8 cellular contexts compared by ENCODE assay signal in the genomic region with DNA sequence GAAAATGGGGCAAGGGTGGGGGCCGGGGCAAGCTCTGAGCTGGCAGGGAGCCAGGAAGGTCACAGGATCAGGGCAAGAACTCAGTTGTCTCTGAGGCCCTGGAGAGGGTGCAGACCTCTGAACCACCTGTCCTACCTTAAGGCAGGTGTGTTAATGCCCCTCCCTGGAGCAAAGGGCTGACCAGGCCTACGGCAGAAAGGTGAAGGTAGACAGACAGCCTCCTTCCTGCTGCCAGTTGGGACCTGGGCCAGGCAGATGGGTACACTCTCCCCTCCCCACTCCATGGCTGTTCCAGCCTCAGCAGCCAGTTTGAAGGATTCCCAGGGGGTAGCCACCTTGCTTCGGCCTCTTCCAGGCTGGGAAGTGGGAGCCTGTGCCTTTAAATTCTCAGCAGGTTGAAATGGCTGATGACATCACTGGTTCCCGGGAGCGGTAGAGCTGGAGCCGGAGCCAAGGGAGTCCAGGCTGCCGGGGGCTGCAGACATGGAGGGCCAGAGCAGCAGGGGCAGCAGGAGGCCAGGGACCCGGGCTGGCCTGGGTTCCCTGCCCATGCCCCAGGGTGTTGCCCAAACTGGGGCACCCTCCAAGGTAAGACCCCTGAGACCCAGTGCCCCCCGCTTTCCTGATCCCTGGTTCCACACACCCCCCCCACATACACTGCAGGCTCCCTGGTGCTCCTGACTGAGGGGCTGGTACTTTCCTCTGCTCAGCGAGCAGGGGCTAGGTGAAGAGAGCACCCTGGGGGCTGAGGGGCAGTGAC. TPM values are rescaled to one million over a fixed set of nuclear protein-coding genes. Genes with fewer than 3 reads are reported as not detected.
A peak's percentile ranks its signal among the peaks of the same experiment; 100 is the strongest.
DNase-seq lines count a peak whose midpoint lies in the region; ATAC-seq and TF ChIP-seq lines count a peak whose summit lies in the region.

A gene with protein sequence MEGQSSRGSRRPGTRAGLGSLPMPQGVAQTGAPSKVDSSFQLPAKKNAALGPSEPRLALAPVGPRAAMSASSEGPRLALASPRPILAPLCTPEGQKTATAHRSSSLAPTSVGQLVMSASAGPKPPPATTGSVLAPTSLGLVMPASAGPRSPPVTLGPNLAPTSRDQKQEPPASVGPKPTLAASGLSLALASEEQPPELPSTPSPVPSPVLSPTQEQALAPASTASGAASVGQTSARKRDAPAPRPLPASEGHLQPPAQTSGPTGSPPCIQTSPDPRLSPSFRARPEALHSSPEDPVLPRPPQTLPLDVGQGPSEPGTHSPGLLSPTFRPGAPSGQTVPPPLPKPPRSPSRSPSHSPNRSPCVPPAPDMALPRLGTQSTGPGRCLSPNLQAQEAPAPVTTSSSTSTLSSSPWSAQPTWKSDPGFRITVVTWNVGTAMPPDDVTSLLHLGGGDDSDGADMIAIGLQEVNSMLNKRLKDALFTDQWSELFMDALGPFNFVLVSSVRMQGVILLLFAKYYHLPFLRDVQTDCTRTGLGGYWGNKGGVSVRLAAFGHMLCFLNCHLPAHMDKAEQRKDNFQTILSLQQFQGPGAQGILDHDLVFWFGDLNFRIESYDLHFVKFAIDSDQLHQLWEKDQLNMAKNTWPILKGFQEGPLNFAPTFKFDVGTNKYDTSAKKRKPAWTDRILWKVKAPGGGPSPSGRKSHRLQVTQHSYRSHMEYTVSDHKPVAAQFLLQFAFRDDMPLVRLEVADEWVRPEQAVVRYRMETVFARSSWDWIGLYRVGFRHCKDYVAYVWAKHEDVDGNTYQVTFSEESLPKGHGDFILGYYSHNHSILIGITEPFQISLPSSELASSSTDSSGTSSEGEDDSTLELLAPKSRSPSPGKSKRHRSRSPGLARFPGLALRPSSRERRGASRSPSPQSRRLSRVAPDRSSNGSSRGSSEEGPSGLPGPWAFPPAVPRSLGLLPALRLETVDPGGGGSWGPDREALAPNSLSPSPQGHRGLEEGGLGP (plus strand): TSS at position 435 of the 760 bp plus-strand sequence. CDS start 49 bp downstream, at position 484.

- no peaks in the 10 kb centered on the region for H3K27me3 Mint-ChIP-seq in natural killer cell treated with Interleukin-12 subunit alpha and Interleukin-12 subunit beta and Interleukin-15 and Interleukin-18, amount 100 ng/mL, for 72 hours
- H3K27me3 Mint-ChIP-seq in natural killer cell (ENCODE audit: low read depth in 2 of 2) = no peaks in the 10 kb centered on the region

- TF ChIP-seq EP300 in gastroesophageal sphincter (IDR thresholded peaks at IDR 0.05) = no peak

- H3K36me3 Mint-ChIP-seq in natural killer cell treated with Interleukin-12 subunit alpha and Interleukin-12 subunit beta and Interleukin-15 and Interleukin-18, amount 100 ng/mL, for 72 hours = no peaks in the 10 kb centered on the region
- no peaks in the 10 kb centered on the region for H3K36me3 Mint-ChIP-seq in natural killer cell

- WGBS in gastroesophageal sphincter (ENCODE audit: low coverage in 1 of 2), 2 donors = 10% methylated on average over 2 of the region's 10 CpGs; no CpG with 5 or more reads in 1 of the 2 donors

- peaks cover 0 to 20% (median 13%) of the 10 kb centered on the region in 3 donors for H3K4me1 ChIP-seq in gastroesophageal sphincter
- H3K4me1 ChIP-seq in osteoblast (ENCODE audit: insufficient read depth, low read length) = peaks cover 3% of the 10 kb centered on the region

- ATAC-seq in natural killer cell treated with Interleukin-12 subunit alpha and Interleukin-12 subunit beta and Interleukin-15 and Interleukin-18, amount 100 ng/mL, for 72 hours = no peak
- ATAC-seq in natural killer cell (no peak), gastroesophageal sphincter (peak; percentile 82), GM21529 (IDR thresholded peaks at IDR 0.05; ENCODE audit: unreplicated experiment) (no peak), HG02938 (IDR thresholded peaks at IDR 0.05; ENCODE audit: unreplicated experiment) (no peak)

- TF ChIP-seq CTCF in natural killer cell (IDR thresholded peaks at IDR 0.05) (no peak), gastroesophageal sphincter (IDR thresholded peaks at IDR 0.05) (no peak), osteoblast (IDR thresholded peaks at IDR 0.05; ENCODE audit: extremely low read depth, low read depth, low read length) (no peak)

- peak; percentile 51 for DNase-seq in natural killer cell treated with Interleukin-12 subunit alpha and Interleukin-12 subunit beta and Interleukin-15 and Interleukin-18, amount 100 ng/mL, for 72 hours (ENCODE audit: low spot score)
- DNase-seq in natural killer cell (no peak), SK-MEL-5 (ENCODE audit: low read depth, low spot score) (peak; percentile 57), osteoblast (ENCODE audit: insufficient read length, low spot score, missing footprints) (peak; percentile 97), T-helper 2 cell (no peak)

- H3K4me2 ChIP-seq in osteoblast (ENCODE audit: insufficient read depth, low read length) = peak within 1 kb of the TSS; percentile 69

- H4K20me1 ChIP-seq in osteoblast (ENCODE audit: insufficient read depth, low read length) = no peaks in the 10 kb centered on the region

- H3K36me3 ChIP-seq in gastroesophageal sphincter = no peaks in the 10 kb centered on the region
- H3K36me3 ChIP-seq in osteoblast (ENCODE audit: insufficient read depth, low read length) = no peaks in the 10 kb centered on the region

- no peak within 1 kb of the TSS for H3K27ac Mint-ChIP-seq in natural killer cell treated with Interleukin-12 subunit alpha and Interleukin-12 subunit beta and Interleukin-15 and Interleukin-18, amount 100 ng/mL, for 72 hours
- H3K27ac Mint-ChIP-seq in natural killer cell = no peak within 1 kb of the TSS

- H3K4me3 ChIP-seq in gastroesophageal sphincter (peak within 1 kb of the TSS; percentile 28 to 48), osteoblast (ENCODE audit: insufficient read depth, low read length) (peak within 1 kb of the TSS; percentile 42)

- peaks cover 0 to 5% of the 10 kb centered on the region in 2 donors for H3K4me1 Mint-ChIP-seq in natural killer cell treated with Interleukin-12 subunit alpha and Interleukin-12 subunit beta and Interleukin-15 and Interleukin-18, amount 100 ng/mL, for 72 hours (ENCODE audit: low read depth in 2 of 2)
- H3K4me1 Mint-ChIP-seq in natural killer cell = no peaks in the 10 kb centered on the region

- no peak for TF ChIP-seq POLR2A in gastroesophageal sphincter (IDR thresholded peaks at IDR 0.05)

- no peaks in the 10 kb centered on the region for H3K9me3 Mint-ChIP-seq in natural killer cell treated with Interleukin-12 subunit alpha and Interleukin-12 subunit beta and Interleukin-15 and Interleukin-18, amount 100 ng/mL, for 72 hours
- H3K9me3 Mint-ChIP-seq in natural killer cell = no peaks in the 10 kb centered on the region

- H3K27me3 ChIP-seq in gastroesophageal sphincter (no peaks in the 10 kb centered on the region), osteoblast (ENCODE audit: insufficient read depth, low read length) (peaks cover 11% of the 10 kb centered on the region)

- H3K9me3 ChIP-seq in gastroesophageal sphincter (no peaks in the 10 kb centered on the region), osteoblast (ENCODE audit: low read depth, low read length) (no peaks in the 10 kb centered on the region)

- intact Hi-C loops in natural killer cell (cut with micrococcal nuclease) = no loop called here

- in situ Hi-C loops in SK-MEL-5 (cut with HindIII; ENCODE audit: low pct_unique_long_range_greater_than_20kb, low sequenced_read_pairs) = no loop called here

- H2AFZ ChIP-seq in osteoblast (ENCODE audit: low read length) = peak within 1 kb of the TSS; percentile 56

- no peaks in the 10 kb centered on the region for H3K79me2 ChIP-seq in osteoblast (ENCODE audit: insufficient read depth, low read length)

- H3K27ac ChIP-seq in gastroesophageal sphincter = peak within 1 kb of the TSS in 3 of 4 donors; percentile 51 to 67 (median 54)
- no peak within 1 kb of the TSS for H3K27ac ChIP-seq in osteoblast (ENCODE audit: low read depth, low read length)

- no peak within 1 kb of the TSS for H3K4me3 Mint-ChIP-seq in natural killer cell treated with Interleukin-12 subunit alpha and Interleukin-12 subunit beta and Interleukin-15 and Interleukin-18, amount 100 ng/mL, for 72 hours
- H3K4me3 Mint-ChIP-seq in natural killer cell = no peak within 1 kb of the TSS

RNA-seq across cellular contexts. Expression of the gene that starts here (rescaled TPM):
- under 1 TPM in 1 of 2 donors, not detected in 1; 0.19 TPM for total RNA-seq in natural killer cell treated with Interleukin-12 subunit alpha and Interleukin-12 subunit beta and Interleukin-15 and Interleukin-18, amount 100 ng/mL, for 72 hours
- total RNA-seq in natural killer cell = not detected
- 0.19 and 0.26 TPM in 2 replicates for total RNA-seq in SK-MEL-5 (2014; rRNA removed; shearing (Covaris generic))
- 0.33 and 0.36 TPM in 2 replicates for polyA plus RNA-seq in SK-MEL-5 (2015; cell fraction: cytosol; rRNA removed)
- 1.1 and 2.6 TPM in 2 replicates for polyA plus RNA-seq in SK-MEL-5 (2015; cell fraction: nucleus; rRNA removed)
- total RNA-seq in gastroesophageal sphincter = 1 to 10 TPM in 3 of 4 donors, under 1 TPM in 1; 0.54 to 5.3 (median 2.1) TPM
- under 0.01 and 0.36 TPM in 2 replicates for total RNA-seq in osteoblast

Comparison
In these comparisons a context has a peak if more than half of its experiments do, and no peak if none do; other contexts are left out.
1. Peak in DNase-seq in natural killer cell treated with Interleukin-12 subunit alpha and Interleukin-12 subunit beta and Interleukin-15 and Interleukin-18, amount 100 ng/mL, for 72 hours; RNA of the gene not detected or under 1 TPM.
2. Peak in DNase-seq, H3K4me3 ChIP-seq and H3K4me2 ChIP-seq in osteoblast; RNA of the gene not detected or under 1 TPM.